ENCODE assay signal across 8 cellular contexts in genomic region chr6:43369174-43370002, GRCh38. TPM values are rescaled to one million over a fixed set of nuclear protein-coding genes. Genes with fewer than 3 reads are reported as not detected.
DNase-seq lines count a peak whose midpoint lies in the region; ATAC-seq and TF ChIP-seq lines count a peak whose summit lies in the region.

A gene with protein sequence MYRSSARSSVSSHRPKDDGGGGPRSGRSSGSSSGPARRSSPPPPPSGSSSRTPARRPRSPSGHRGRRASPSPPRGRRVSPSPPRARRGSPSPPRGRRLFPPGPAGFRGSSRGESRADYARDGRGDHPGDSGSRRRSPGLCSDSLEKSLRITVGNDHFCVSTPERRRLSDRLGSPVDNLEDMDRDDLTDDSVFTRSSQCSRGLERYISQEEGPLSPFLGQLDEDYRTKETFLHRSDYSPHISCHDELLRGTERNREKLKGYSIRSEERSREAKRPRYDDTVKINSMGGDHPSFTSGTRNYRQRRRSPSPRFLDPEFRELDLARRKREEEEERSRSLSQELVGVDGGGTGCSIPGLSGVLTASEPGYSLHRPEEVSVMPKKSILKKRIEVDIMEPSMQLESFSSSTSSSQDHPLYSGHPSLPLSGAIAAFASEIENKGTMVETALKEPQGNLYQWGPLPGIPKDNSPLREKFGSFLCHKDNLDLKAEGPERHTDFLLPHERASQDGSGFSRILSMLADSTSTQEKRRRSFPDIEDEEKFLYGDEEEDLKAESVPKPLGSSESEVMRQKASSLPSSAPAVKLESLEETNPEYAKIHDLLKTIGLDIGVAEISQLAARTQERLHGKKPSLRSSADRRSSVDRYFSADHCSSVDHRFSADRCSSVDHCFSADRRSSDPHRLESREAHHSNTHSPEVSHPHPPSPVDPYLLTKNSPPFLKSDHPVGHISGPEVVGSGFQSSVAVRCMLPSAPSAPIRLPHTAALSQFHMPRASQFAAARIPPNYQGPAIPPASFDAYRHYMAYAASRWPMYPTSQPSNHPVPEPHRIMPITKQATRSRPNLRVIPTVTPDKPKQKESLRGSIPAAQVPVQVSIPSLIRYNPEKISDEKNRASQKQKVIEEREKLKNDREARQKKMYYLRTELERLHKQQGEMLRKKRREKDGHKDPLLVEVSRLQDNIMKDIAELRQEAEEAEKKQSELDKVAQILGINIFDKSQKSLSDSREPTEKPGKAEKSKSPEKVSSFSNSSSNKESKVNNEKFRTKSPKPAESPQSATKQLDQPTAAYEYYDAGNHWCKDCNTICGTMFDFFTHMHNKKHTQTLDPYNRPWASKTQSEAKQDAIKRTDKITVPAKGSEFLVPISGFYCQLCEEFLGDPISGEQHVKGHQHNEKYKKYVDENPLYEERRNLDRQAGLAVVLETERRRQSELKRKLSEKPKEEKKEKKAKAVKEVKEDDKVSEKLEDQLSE (N-terminal part only) (minus strand): TSS chr6:43369647. CDS start chr6:43369365, 282 bp downstream.

- peaks cover 15% of the 10 kb centered on the region; the same call in 1 of the 2 replicates for H3K4me1 ChIP-seq in GM23248 (ENCODE audit: insufficient read depth)
- peaks cover 4 to 54% (median 19%) of the 10 kb centered on the region in 3 donors for H3K4me1 ChIP-seq in esophagus squamous epithelium

- H3K27ac ChIP-seq in GM23248 (peak within 1 kb of the TSS; percentile 65), esophagus squamous epithelium (peak within 1 kb of the TSS; percentile 87 to 93 (median 90))

- WGBS in GM23248 (ENCODE audit: low coverage in 1 of 2, low lambda C conversion rate in 2 of 2, missing lambda C conversion rate in 2 of 2), 2 experiments, result 0 to 1% methylated on average over 36 to 86 of the region's 104 CpGs
- 0% methylated on average over 3 to 4 of the region's 104 CpGs for WGBS in esophagus squamous epithelium, 2 donors

- peak in 2 of 4 donors; percentile 31 to 35 for TF ChIP-seq POLR2A in esophagus squamous epithelium (IDR thresholded peaks at IDR 0.05)

- H4K20me1 ChIP-seq in GM23248 (ENCODE audit: insufficient read depth), result 0 out of 2 replicates have a peak, but pooled peaks cover 3% of the 10 kb centered on the region

- H3K4me2 ChIP-seq in GM23248 (ENCODE audit: unreplicated experiment), result peak within 1 kb of the TSS; percentile 84

- intact Hi-C loops in esophagus squamous epithelium (cut with DNase I), result no loop called here

- peak within 1 kb of the TSS; percentile 99 for H2AFZ ChIP-seq in GM23248

- H3K36me3 ChIP-seq in GM23248 (ENCODE audit: low read depth) (peaks cover 10% of the 10 kb centered on the region; the same call in 1 of the 2 replicates), esophagus squamous epithelium (peaks cover 0 to 11% (median 0%) of the 10 kb centered on the region in 3 donors)

- peaks cover 0 to 1% of the 10 kb centered on the region in 2 donors for H3K36me3 Mint-ChIP-seq in activated T-cell treated with anti-CD3 and anti-CD28 coated beads, Interleukin-2, amount 50 U/mL, for 72 hours (ENCODE audit: insufficient read depth in 2 of 2)

- no peaks in the 10 kb centered on the region for H3F3A ChIP-seq in GM23248 (ENCODE audit: insufficient read depth)

- H3K27ac Mint-ChIP-seq in activated T-cell treated with anti-CD3 and anti-CD28 coated beads, Interleukin-2, amount 50 U/mL, for 72 hours, result peak within 1 kb of the TSS; percentile 96

- in situ Hi-C loops in GM23248 (cut with MboI), result no loop called here

- peaks cover 35% of the 10 kb centered on the region for H3K79me2 ChIP-seq in GM23248 (ENCODE audit: insufficient read depth)

- peak within 1 kb of the TSS; percentile 81 for H3K9ac ChIP-seq in GM23248

- no peaks in the 10 kb centered on the region for H3K27me3 ChIP-seq in GM23248 (replicated peaks; ENCODE audit: insufficient read depth)
- no peaks in the 10 kb centered on the region for H3K27me3 ChIP-seq in esophagus squamous epithelium

- TF ChIP-seq CTCF in esophagus squamous epithelium (IDR thresholded peaks at IDR 0.05), result no peak

- no peaks in the 10 kb centered on the region for H3K9me3 ChIP-seq in GM23248 (ENCODE audit: low read depth)
- H3K9me3 ChIP-seq in esophagus squamous epithelium, result no peaks in the 10 kb centered on the region

- peak within 1 kb of the TSS; percentile 88 for H3K4me3 ChIP-seq in GM23248
- peak within 1 kb of the TSS; percentile 74 to 95 (median 91) for H3K4me3 ChIP-seq in esophagus squamous epithelium

- peaks cover 48% of the 10 kb centered on the region for H3K4me1 Mint-ChIP-seq in activated T-cell treated with anti-CD3 and anti-CD28 coated beads, Interleukin-2, amount 50 U/mL, for 72 hours (ENCODE audit: low read depth)

- no peaks in the 10 kb centered on the region for H3K9me2 ChIP-seq in GM23248 (ENCODE audit: insufficient read depth)

- peak; percentile 93 to 94 for ATAC-seq in activated T-cell treated with anti-CD3 and anti-CD28 coated beads, Interleukin-2, amount 50 U/mL, for 72 hours (replicated peaks in 1 of 2)

- H3K9me3 Mint-ChIP-seq in activated T-cell treated with anti-CD3 and anti-CD28 coated beads, Interleukin-2, amount 50 U/mL, for 72 hours, result no peaks in the 10 kb centered on the region

- H3K27me3 Mint-ChIP-seq in activated T-cell treated with anti-CD3 and anti-CD28 coated beads, Interleukin-2, amount 50 U/mL, for 72 hours (ENCODE audit: low read depth), result no peaks in the 10 kb centered on the region

- DNase-seq in DMS79 treated with DMSO at 0.1 percent for 48 hours (lab: John Stamatoyannopoulos, UW) (peak; percentile 96), GM23248 (peak; percentile 100), Kasumi-1 (lab: John Stamatoyannopoulos, UW) (peak; percentile 95 to 99), RKO (ENCODE audit: low spot score) (peak; percentile 96), esophagus squamous epithelium (lab: John Stamatoyannopoulos, UW) (peak; percentile 79), myocyte (ENCODE audit: low read depth) (peak; percentile 99)
- DNase-seq in activated T-cell treated with anti-CD3 and anti-CD28 coated beads, Interleukin-2, amount 50 U/mL, for 72 hours, result peak; percentile 94 to 95
- peak; percentile 87 to 94 for DNase-seq in stimulated activated CD8-positive, alpha-beta memory T cell treated with anti-CD3 and anti-CD28 coated beads, Interleukin-7, amount 100 ng/mL, for 4 hours (ENCODE audit: low read depth in 2 of 2)

- peak within 1 kb of the TSS; percentile 92 to 97 for H3K4me3 Mint-ChIP-seq in activated T-cell treated with anti-CD3 and anti-CD28 coated beads, Interleukin-2, amount 50 U/mL, for 72 hours

RNA-seq across cellular contexts. Expression of the gene that starts here (rescaled TPM):
- 10.7 TPM in 2 replicates for total RNA-seq in GM23248 (2014; rRNA removed; shearing (Covaris generic))
- 4.1 and 4.6 TPM in 2 replicates for polyA plus RNA-seq in GM23248 (2016; fragmentation: Nextera tagmentation; extraction: Ambion mirVana)
- total RNA-seq in activated T-cell treated with anti-CD3 and anti-CD28 coated beads, Interleukin-2, amount 50 U/mL, for 72 hours, result 10 to 100 TPM; 14.4 to 14.5 TPM
- total RNA-seq in esophagus squamous epithelium (10 to 100 TPM in 1 of 4 donors, 1 to 10 TPM in 3; 5.6 to 13.5 (median 8.1) TPM), myocyte (14.4 and 14.9 TPM in 2 replicates)
- 7.2 TPM for polyA plus RNA-seq in myocyte (2012)

Comparison
In these comparisons a context has a peak if more than half of its experiments do, and no peak if none do; other contexts are left out.
1. Peak in every context shown above with its lines: DNase-seq, ATAC-seq, H3K4me3 ChIP-seq and H3K27ac ChIP-seq.